14 cellular contexts compared by ENCODE assay signal in the genomic region with DNA sequence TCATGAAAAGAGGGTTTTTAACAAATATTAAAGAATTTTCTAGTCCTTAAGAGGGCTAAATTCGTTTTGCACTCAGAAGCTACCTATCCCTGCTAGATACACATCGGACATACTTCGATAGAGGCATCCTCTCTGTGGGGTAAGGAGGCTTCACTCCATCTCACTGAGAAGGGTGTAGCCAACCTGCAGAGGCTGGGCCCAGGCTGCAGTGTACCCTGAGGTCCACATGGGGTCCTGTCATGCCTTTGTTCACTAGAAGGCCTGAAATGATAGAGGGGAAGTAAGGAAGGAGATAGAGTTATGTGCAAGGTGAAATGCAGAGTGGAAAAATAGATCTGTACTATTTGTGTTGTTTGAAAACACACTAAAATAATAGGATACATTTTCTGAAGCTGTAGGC. TPM values are rescaled to one million over a fixed set of nuclear protein-coding genes. Genes with fewer than 3 reads are reported as not detected.
DNase-seq lines count a peak whose midpoint lies in the region; ATAC-seq, FAIRE-seq and TF ChIP-seq lines count a peak whose summit lies in the region.
"Had no signal": no experiment of that assay in that cellular context is flagged by ENCODE, and none has a peak within 500 bp of the region (broad histone marks: within the 10 kb centered on the region; RNA-seq: fewer than 3 reads in every experiment).

No MANE protein-coding gene starts in this region.

- SMC1A ChIA-PET in GM12878 (lab: Charles Lee; ENCODE audit: uncharacterized antibody, unreplicated experiment): no interaction called here

- no peak overlapping the region for H3K4me2 ChIP-seq in GM12878 (ENCODE audit: control insufficient read depth, insufficient read depth)

- no peak overlapping the region for H3K27ac ChIP-seq in GM12878 (ENCODE audit: control insufficient read depth, insufficient read depth)
- H3K27ac ChIP-seq in upper lobe of left lung: no peak overlapping the region

- no peaks in the 10 kb centered on the region for H3K79me2 ChIP-seq in GM12878 (ENCODE audit: control insufficient read depth, insufficient read depth, low read length)

- TF ChIP-seq RAD21 in GM12878 (IDR thresholded peaks at IDR 0.05; ENCODE audit: insufficient read depth, low read depth, low read length): no peak

- DNase-seq in AG08395 (ENCODE audit: low spot score) (peak; percentile 8), GM12878 (ENCODE audit: low read depth, low spot score) (no peak), head of caudate nucleus (no peak), OCI-M2 (lab: John Stamatoyannopoulos, UW; ENCODE audit: unreplicated experiment) (no peak), upper lobe of left lung (no peak), SKM-1 treated with dmso at 0.1 percent for 144 hours (lab: John Stamatoyannopoulos, UW; ENCODE audit: unreplicated experiment) (no peak)
- peak; percentile 27 for DNase-seq in Jurkat, Clone E6-1 (ENCODE audit: low read depth, low spot score)
- DNase-seq: activated T-cell treated with anti-CD3 and anti-CD28 coated beads, Interleukin-2, amount 50 U/mL, for 24 hours; foreskin melanocyte; NCI-H187; small intestine; stimulated activated naive CD4-positive, alpha-beta T cell treated with Interleukin-2 at 50 U/mL for 16 hours; T-cell had no signal

- H3K27me3 ChIP-seq in GM12878 (replicated peaks in 1 of 2; ENCODE audit: control insufficient read depth in 2 of 2, insufficient read depth in 2 of 2, low read length in 1 of 2): no peaks in the 10 kb centered on the region
- H3K27me3 ChIP-seq in upper lobe of left lung: no peaks in the 10 kb centered on the region

- no peak overlapping the region for H3K4me3 ChIP-seq in Jurkat, Clone E6-1 (ENCODE audit: low read length)
- no peak overlapping the region for H3K4me3 ChIP-seq in GM12878
- no peak overlapping the region for H3K4me3 ChIP-seq in upper lobe of left lung

- RAD21 ChIA-PET in GM12878 (lab: Charles Lee; ENCODE audit: unreplicated experiment): no interaction called here

- FAIRE-seq in GM12878 (lab: Jason Lieb, UNC): peak; percentile 18
- FAIRE-seq: small intestine had no signal

- H3K9me3 ChIP-seq in GM12878 (replicated peaks; ENCODE audit: control insufficient read depth, insufficient read depth, low read length): no peaks in the 10 kb centered on the region
- no peaks in the 10 kb centered on the region for H3K9me3 ChIP-seq in upper lobe of left lung

- TF ChIP-seq CTCF in GM12878 (IDR thresholded peaks at IDR 0.05 in 2 of 3, conservative IDR thresholded peaks at IDR 0.05 in 1 of 3; ENCODE audit: control insufficient read depth in 2 of 3, extremely low read depth in 1 of 3, insufficient read depth in 1 of 3, low read depth in 3 of 3, low read length in 3 of 3): peak; percentile 15 to 41 (median 34); a peak in 3 of 6 replicates
- TF ChIP-seq CTCF in upper lobe of left lung (IDR thresholded peaks at IDR 0.05): no peak

- TF ChIP-seq POLR2A in GM12878 (IDR thresholded peaks at IDR 0.05; ENCODE audit: low read depth, low read length): no peak
- TF ChIP-seq POLR2A in upper lobe of left lung (IDR thresholded peaks at IDR 0.05): no peak

- ATAC-seq in GM18502 (IDR thresholded peaks at IDR 0.05; ENCODE audit: poor library complexity, unreplicated experiment) (peak; percentile 69), GM12878 (peak; percentile 88), upper lobe of left lung (ENCODE audit: low FRiP score in 2 of 2) (no peak)

- H3K9ac ChIP-seq in GM12878 (ENCODE audit: control insufficient read depth, insufficient read depth, low read length): no peak overlapping the region

- no peak overlapping the region for H2AFZ ChIP-seq in GM12878 (ENCODE audit: control insufficient read depth, low read depth, low read length)

- CTCF ChIA-PET in GM12878 (lab: Yijun Ruan, JAX): interaction anchor here (1.6 kb wide), 1 partner anchor 126 kb away, joined by 3 read pairs; no protein-coding TSS in a partner anchor

- intact Hi-C loops in GM12878 (cut with micrococcal nuclease; ENCODE audit: unreplicated experiment): no loop called here
- intact Hi-C loops in head of caudate nucleus (cut with DNase I): no loop called here

- in situ Hi-C loops in GM12878 (cut with MboI): no loop called here

- POLR2A ChIA-PET in GM12878 (lab: Charles Lee): no interaction called here

- H3K36me3 ChIP-seq in GM12878 (ENCODE audit: control insufficient read depth in 2 of 2, insufficient read depth in 2 of 2, low read length in 1 of 2) (no peaks in the 10 kb centered on the region), upper lobe of left lung (no peaks in the 10 kb centered on the region)

- TF ChIP-seq EP300 in GM12878 (IDR thresholded peaks at IDR 0.05; ENCODE audit: borderline replicate concordance in 1 of 2, control insufficient read depth in 1 of 2, low read depth in 2 of 2, low read length in 2 of 2) (no peak), upper lobe of left lung (IDR thresholded peaks at IDR 0.05) (no peak)

- 58% methylated on average over 3 of the region's 3 CpGs for WGBS in GM12878 (ENCODE audit: insufficient coverage, insufficient replicate concordance, low lambda C conversion rate, missing lambda C conversion rate)
- WGBS in upper lobe of left lung, 2 donors: 74 to 81% methylated on average over 3 of the region's 3 CpGs

- no TSS peak for BruUV-seq in GM12878 (replicated peaks; lab: Mats Ljungman, UMichigan)

- no peaks in the 10 kb centered on the region for H4K20me1 ChIP-seq in GM12878 (ENCODE audit: control insufficient read depth, insufficient read depth)

- H3K4me1 ChIP-seq in GM12878 (ENCODE audit: control insufficient read depth, insufficient read depth, low read length) (no peaks in the 10 kb centered on the region), upper lobe of left lung (no peaks in the 10 kb centered on the region)

TF ChIP-seq in GM12878, 131 proteins besides CTCF, POLR2A, EP300 and RAD21 (continues in another document):
- no peak for TF ChIP-seq SUZ12 (IDR thresholded peaks at IDR 0.05; ENCODE audit: unreplicated experiment)
- TF ChIP-seq RFX5 (IDR thresholded peaks at IDR 0.05; ENCODE audit: low read depth, low read length): no peak
- TF ChIP-seq IKZF1 (conservative IDR thresholded peaks at IDR 0.05): no peak
- no peak for TF ChIP-seq CHD4 (IDR thresholded peaks at IDR 0.05)
- no peak for TF ChIP-seq NR2C2 (IDR thresholded peaks at IDR 0.05; ENCODE audit: borderline replicate concordance, control insufficient read depth, insufficient read length, low read depth)
- no peak for TF ChIP-seq RELA (IDR thresholded peaks at IDR 0.05; ENCODE audit: borderline replicate concordance, partially characterized antibody)
- TF ChIP-seq, protein P1, sequence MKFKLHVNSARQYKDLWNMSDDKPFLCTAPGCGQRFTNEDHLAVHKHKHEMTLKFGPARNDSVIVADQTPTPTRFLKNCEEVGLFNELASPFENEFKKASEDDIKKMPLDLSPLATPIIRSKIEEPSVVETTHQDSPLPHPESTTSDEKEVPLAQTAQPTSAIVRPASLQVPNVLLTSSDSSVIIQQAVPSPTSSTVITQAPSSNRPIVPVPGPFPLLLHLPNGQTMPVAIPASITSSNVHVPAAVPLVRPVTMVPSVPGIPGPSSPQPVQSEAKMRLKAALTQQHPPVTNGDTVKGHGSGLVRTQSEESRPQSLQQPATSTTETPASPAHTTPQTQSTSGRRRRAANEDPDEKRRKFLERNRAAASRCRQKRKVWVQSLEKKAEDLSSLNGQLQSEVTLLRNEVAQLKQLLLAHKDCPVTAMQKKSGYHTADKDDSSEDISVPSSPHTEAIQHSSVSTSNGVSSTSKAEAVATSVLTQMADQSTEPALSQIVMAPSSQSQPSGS (IDR thresholded peaks at IDR 0.05; ENCODE audit: low read length): no peak
- TF ChIP-seq TAF1 (IDR thresholded peaks at IDR 0.05; ENCODE audit: borderline replicate concordance, low read depth, low read length): no peak
- no peak for TF ChIP-seq ZNF217 (IDR thresholded peaks at IDR 0.05)
- no peak for TF ChIP-seq HDAC6 (IDR thresholded peaks at IDR 0.05; ENCODE audit: unreplicated experiment)
- TF ChIP-seq HSF1 (IDR thresholded peaks at IDR 0.05; ENCODE audit: low read depth, low read length): no peak
- TF ChIP-seq TCF7 (IDR thresholded peaks at IDR 0.05; ENCODE audit: borderline replicate concordance): no peak
- TF ChIP-seq SPI1 (IDR thresholded peaks at IDR 0.05; ENCODE audit: borderline replicate concordance, insufficient read depth, low read depth, low read length): no peak
- TF ChIP-seq BACH1 (IDR thresholded peaks at IDR 0.05; ENCODE audit: borderline replicate concordance): no peak
- no peak for TF ChIP-seq MEF2A (IDR thresholded peaks at IDR 0.05; ENCODE audit: insufficient read depth, low read depth, low read length)

RNA-seq across cellular contexts. Expression of gene IGSF9B, which starts 45.6 kb away (rescaled TPM):
- polyA plus RNA-seq in Jurkat, Clone E6-1 (2012; ENCODE audit: insufficient read depth, insufficient read length): 14.1 TPM
- 48.4 and 54.1 TPM in 2 replicates for total RNA-seq in GM12878 (2013; cell fraction: nucleolus; rRNA removed)
- total RNA-seq in GM12878 (2014; rRNA removed): 0.11 TPM in 1 of 2 replicates, not detected in the other
- 0.13 TPM in 1 of 2 replicates, not detected in the other for total RNA-seq in GM12878 (2014; rRNA removed; fragmentation: Illumina TruSeq; extraction: Trizol)
- total RNA-seq in GM12878 (2021): 0.05 and 0.51 TPM in 2 replicates
- polyA plus RNA-seq in GM12878 (2011; ENCODE audit: low read depth): not detected
- polyA plus RNA-seq in GM12878 (2011; rRNA removed): 1.7 and 3.7 TPM in 2 replicates
- polyA plus RNA-seq in GM12878 (2011; cell fraction: cytosol; rRNA removed): 2.6 and 2.9 TPM in 2 replicates
- 26.7 and 32.8 TPM in 2 replicates for polyA plus RNA-seq in GM12878 (2011; cell fraction: nucleus; rRNA removed)
- 0.48 and 0.69 TPM in 2 replicates for polyA plus RNA-seq in GM12878 (2012)
- 0.34 TPM in 1 of 2 replicates, not detected in the other for polyA plus RNA-seq in GM12878 (2014; fragmentation: Illumina TruSeq; extraction: Trizol)
- polyA plus RNA-seq in GM12878 (2014; fragmentation: Nextera tagmentation; extraction: Ambion mirVana): not detected
- 0.14 and 0.19 TPM in 2 replicates for polyA plus RNA-seq in GM12878 (2014; rRNA removed)
- under 1 TPM; 0.03 to 0.20 TPM for polyA plus RNA-seq in GM12878 (2016; fragmentation: Nextera tagmentation; extraction: Ambion mirVana)
- 6.8 and 12.3 TPM in 2 replicates for polyA minus RNA-seq in GM12878 (2011; rRNA and poly(A)+ RNA removed)
- 1.8 and 2.8 TPM in 2 replicates for polyA minus RNA-seq in GM12878 (2011; cell fraction: cytosol; rRNA and poly(A)+ RNA removed)
- polyA minus RNA-seq in GM12878 (2011; cell fraction: nucleus; rRNA and poly(A)+ RNA removed): 7.7 and 12.4 TPM in 2 replicates
- 10 to 100 TPM in 2 of 6 donors, 1 to 10 TPM in 4; 1.6 to 13.6 (median 5.3) TPM for total RNA-seq in upper lobe of left lung

Comparison
In these comparisons a context has a peak if more than half of its experiments do, and no peak if none do; other contexts are left out.
1. DNase-seq: peak in AG08395 (single experiment) and Jurkat, Clone E6-1 (single experiment); none in GM12878 (single experiment), head of caudate nucleus (0 of 42), OCI-M2 (single experiment), upper lobe of left lung (0 of 2) and SKM-1 treated with dmso at 0.1 percent for 144 hours (single experiment).
2. ATAC-seq: peak in GM18502 (single experiment) and GM12878 (single experiment); none in upper lobe of left lung (0 of 2).
3. CTCF ChIP-seq: peak in GM12878 (3 of 3); none in upper lobe of left lung (0 of 6).